In genomic region chr5:170316933-170317332, GRCh38 we compare ENCODE assay signal across 30 cellular contexts. TPM values are rescaled to one million over a fixed set of nuclear protein-coding genes. Genes with fewer than 3 reads are reported as not detected.
"Had no signal": no experiment of that assay in that cellular context is flagged by ENCODE, and none has a peak within 500 bp of the region (broad histone marks: within the 10 kb centered on the region; RNA-seq: fewer than 3 reads in every experiment).

No MANE protein-coding gene starts in this region.

- ATAC-seq: activated CD4-positive, CD25-positive, alpha-beta regulatory T cell treated with anti-CD3 and anti-CD28 coated beads, Interleukin-2, amount 50 U/mL, for 24 hours; activated CD8-positive, alpha-beta T cell treated with anti-CD3 and anti-CD28 coated beads, Interleukin-2, amount 10 ng/mL, durations not matched to agents 7 days and 5 days; activated T-cell treated with anti-CD3 and anti-CD28 coated beads, Interleukin-2, amount 50 U/mL, for 4 hours; activated T-helper 17 cell treated with anti-CD3 and anti-CD28 coated beads, Interleukin-2, amount 50 U/mL, for 72 hours; effector memory CD8-positive, alpha-beta T cell had no signal

- H3K27ac ChIP-seq: brain microvascular endothelial cell, esophagus squamous epithelium, WERI-Rb-1 had no signal

- H3K27me3 ChIP-seq: brain microvascular endothelial cell had no signal

- H3K36me3 ChIP-seq: brain microvascular endothelial cell, esophagus squamous epithelium, WERI-Rb-1 had no signal

- H3K9me3 ChIP-seq: esophagus squamous epithelium had no signal

- FAIRE-seq: astrocyte, bronchial epithelial cell, TTC549 had no signal

- DNase-seq: activated B cell treated with CpG ODN at 0.5 μM for 24 hours; activated CD4-positive, alpha-beta memory T cell treated with anti-CD3 and anti-CD28 coated beads for 36 hours; activated CD4-positive, alpha-beta T cell treated with anti-CD3 and anti-CD28 coated beads, Interleukin-2, amount 10 ng/mL, durations not matched to agents 24 days and 14 days; activated CD8-positive, alpha-beta T cell treated with anti-CD3 and anti-CD28 coated beads, Interleukin-2, amount 10 ng/mL, durations not matched to agents 7 days and 5 days; activated effector memory CD4-positive, alpha-beta T cell treated with Interleukin-2 at 50 U/mL for 16 hours; activated gamma-delta T cell treated with Interleukin-2 at 50 U/mL for 16 hours; activated naive CD4-positive, alpha-beta T cell treated with anti-CD3 and anti-CD28 coated beads, Interleukin-2, amount 50 U/mL, for 16 hours; activated naive CD4-positive, alpha-beta T cell treated with Interleukin-2 at 50 U/mL for 16 hours; activated T-cell treated with anti-CD3 and anti-CD28 coated beads, Interleukin-2, amount 50 U/mL, for 4 hours; amniotic stem cell; anterior cingulate cortex; brain microvascular endothelial cell; cortex of kidney; dermis blood vessel endothelial cell; effector CD4-positive, alpha-beta T cell; effector memory CD8-positive, alpha-beta T cell; esophagus squamous epithelium; foreskin melanocyte; head of caudate nucleus; hippocampal formation; T-helper 1 cell; T-helper 2 cell; WERI-Rb-1 had no signal

- H3K4me3 ChIP-seq: esophagus squamous epithelium had no signal

RNA-seq across cellular contexts. Expression of gene LCP2, which starts 19.4 kb away (rescaled TPM):
- total RNA-seq: bronchial epithelial cell, fibroblast of lung, fibroblast of villous mesenchyme had no signal
- polyA plus RNA-seq: fibroblast of lung had no signal
